Comparison of ENCODE assay signal across 1 cellular context in the genomic region with DNA sequence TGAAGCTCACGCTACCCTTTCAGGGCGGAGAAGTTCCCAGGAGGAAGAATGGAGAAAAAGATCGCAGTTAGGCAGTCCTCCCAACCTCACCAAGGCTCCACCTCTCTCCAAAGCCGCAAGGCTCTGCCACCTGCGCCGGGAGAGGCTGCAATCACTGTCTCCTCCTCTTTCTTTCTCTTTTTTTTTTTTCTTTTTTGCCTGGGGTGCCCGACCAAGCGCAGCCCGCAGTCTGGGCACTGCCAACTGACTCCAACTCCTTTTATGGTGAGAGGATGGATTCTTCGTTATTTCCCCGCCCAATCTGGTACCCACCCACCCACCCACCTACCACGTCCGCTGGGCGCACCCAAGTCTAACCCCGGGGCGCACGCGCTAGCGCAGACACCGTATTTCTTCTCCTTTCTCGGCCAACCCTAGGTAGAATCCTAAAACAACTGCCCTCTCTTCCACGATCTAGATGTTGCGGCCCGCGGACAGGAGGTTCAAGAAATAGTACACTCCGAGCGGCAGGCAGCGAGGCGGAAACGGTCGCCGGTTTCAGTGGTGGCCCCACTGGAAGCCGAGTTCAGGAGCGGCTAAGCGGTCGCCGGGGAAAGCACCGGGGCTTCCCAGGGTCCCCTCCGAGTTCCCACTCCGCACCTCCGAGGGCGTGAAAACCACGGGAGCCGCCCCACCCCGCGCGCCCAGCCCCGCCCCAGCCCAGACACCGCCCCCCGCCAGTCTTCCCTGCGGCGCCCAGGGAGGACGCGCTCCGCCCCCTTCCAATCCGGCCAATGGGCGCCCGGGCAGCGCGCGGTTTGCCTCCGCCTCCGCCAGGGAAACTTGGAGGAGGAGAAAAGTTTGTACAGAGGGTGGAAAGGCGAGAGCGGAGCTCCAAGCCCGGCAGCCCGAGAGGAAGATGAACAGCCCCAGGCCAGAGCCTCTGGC.
TF ChIP-seq lines count a peak whose summit lies in the region.

A gene (plus strand): TSS at position 845 of the 927 bp plus-strand sequence. CDS start 1,079 bp downstream, outside the sequence.

TF ChIP-seq in IMR-90, 13 proteins besides CTCF, POLR2A, EP300 and RAD21:
- TF ChIP-seq MAZ (IDR thresholded peaks at IDR 0.05; ENCODE audit: borderline replicate concordance, low read depth, low read length) = peak; percentile 64; the same call in 1 of the 2 replicates
- no peak for TF ChIP-seq BHLHE40 (IDR thresholded peaks at IDR 0.05; ENCODE audit: low read depth, low read length)
- no peak for TF ChIP-seq MAFK (IDR thresholded peaks at IDR 0.05; ENCODE audit: low read depth, low read length)
